In the genomic region with DNA sequence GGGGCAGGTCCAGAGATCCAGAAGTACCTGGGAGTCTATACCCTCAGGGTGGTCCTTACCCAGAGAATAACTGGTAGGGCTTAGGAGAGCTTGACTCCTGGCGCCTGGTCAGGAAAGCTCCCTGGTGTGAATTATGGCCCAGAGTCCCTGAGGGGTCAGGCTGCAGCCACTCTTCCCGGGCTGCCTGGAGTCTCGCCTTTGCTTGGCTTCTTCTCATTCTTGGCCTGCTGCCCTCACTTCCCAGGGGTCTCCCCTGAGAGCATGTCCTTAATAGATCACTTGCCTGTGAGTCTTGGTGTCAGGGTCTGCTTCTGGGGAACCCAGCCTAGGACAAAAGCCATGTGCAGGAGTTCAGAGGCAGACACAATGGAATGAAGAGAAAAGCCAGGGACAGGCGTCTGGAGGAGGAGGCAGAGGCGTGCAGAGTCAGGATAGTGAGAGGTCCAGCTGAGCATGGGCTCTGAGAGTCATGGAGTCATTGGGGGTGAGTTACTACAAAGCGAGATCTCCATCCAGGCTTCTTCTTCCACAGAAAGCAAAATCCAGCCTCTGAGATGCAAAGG, we compare ENCODE assay signal across 27 cellular contexts.
"Had no signal": no experiment of that assay in that cellular context is flagged by ENCODE, and none has a peak within 500 bp of the region (broad histone marks: within the 10 kb centered on the region; RNA-seq: fewer than 3 reads in every experiment).

No MANE protein-coding gene starts in this region.

- H2AFZ ChIP-seq: parathyroid adenoma had no signal

- H3K4me3 Mint-ChIP-seq: mesothelial cell of epicardium; naive thymus-derived CD4-positive, alpha-beta T cell; natural killer cell treated with Interleukin-12 subunit alpha and Interleukin-12 subunit beta and Interleukin-15 and Interleukin-18, amount 100 ng/mL, for 72 hours; neural crest cell; stimulated activated naive B cell treated with anti-CD40 and anti-IgM and Interleukin-4, amounts not matched to agents 10 μg/mL and 1 μg/mL and 100 μg/mL, for 72 hours; type B pancreatic cell had no signal

- H3K4me3 ChIP-seq: left lung, lung, psoas muscle, right atrium auricular region, spleen, stomach, testis, thyroid gland, uterus had no signal

- H3K9me3 Mint-ChIP-seq: mesothelial cell of epicardium; natural killer cell treated with Interleukin-12 subunit alpha and Interleukin-12 subunit beta and Interleukin-15 and Interleukin-18, amount 100 ng/mL, for 72 hours; type B pancreatic cell had no signal

- H3K27me3 ChIP-seq: neutrophil, right atrium auricular region, testis, thyroid gland, uterus had no signal

- DNase-seq: hippocampal formation; kidney glomerular epithelial cell; left cardiac atrium; left lung; mesendoderm; naive thymus-derived CD4-positive, alpha-beta T cell; occipital lobe; psoas muscle; small intestine; spleen; stimulated activated CD4-positive, alpha-beta T cell treated with anti-CD3 and anti-CD28 coated beads, Interleukin-4, amount 100 ng/mL, for 4 hours; stimulated activated naive B cell treated with anti-CD40 and anti-IgM and Interleukin-4, amounts not matched to agents 10 μg/mL and 1 μg/mL and 100 μg/mL, for 72 hours; stimulated activated naive CD8-positive, alpha-beta T cell treated with anti-CD3 and anti-CD28 coated beads, Interleukin-15, Interleukin-2, amounts not matched to agents 100 U/mL and 50 U/mL, for 24 hours; stomach; testis; thyroid gland; uterus had no signal

- H3K4me1 ChIP-seq: left lung, parathyroid adenoma, psoas muscle, right atrium auricular region, spleen, stomach, testis, uterus had no signal

- H3K9me3 ChIP-seq: left lung, neutrophil, psoas muscle, right atrium auricular region, spleen, stomach, testis, thyroid gland, uterus had no signal

- ATAC-seq: left cardiac atrium; left lung; naive thymus-derived CD4-positive, alpha-beta T cell; psoas muscle; sciatic nerve; stimulated activated naive B cell treated with anti-CD40 and anti-IgM and Interleukin-4, amounts not matched to agents 10 μg/mL and 1 μg/mL and 100 μg/mL, for 72 hours; stimulated activated naive CD8-positive, alpha-beta T cell treated with anti-CD3 and anti-CD28 coated beads, Interleukin-15, Interleukin-2, amounts not matched to agents 100 U/mL and 50 U/mL, for 24 hours had no signal

- H3K4me1 Mint-ChIP-seq: naive thymus-derived CD4-positive, alpha-beta T cell; stimulated activated naive B cell treated with anti-CD40 and anti-IgM and Interleukin-4, amounts not matched to agents 10 μg/mL and 1 μg/mL and 100 μg/mL, for 72 hours had no signal

- H3K9ac ChIP-seq: parathyroid adenoma had no signal

- H3K79me2 ChIP-seq: parathyroid adenoma had no signal

- H3K36me3 ChIP-seq: left lung, neutrophil, right atrium auricular region, spleen, stomach, thyroid gland, uterus had no signal

- H3K27ac ChIP-seq: left lung, neutrophil, parathyroid adenoma, psoas muscle, right atrium auricular region, spleen, stomach, testis, thyroid gland, uterus had no signal

- H3K27ac Mint-ChIP-seq: mesothelial cell of epicardium; naive thymus-derived CD4-positive, alpha-beta T cell; natural killer cell treated with Interleukin-12 subunit alpha and Interleukin-12 subunit beta and Interleukin-15 and Interleukin-18, amount 100 ng/mL, for 72 hours; stimulated activated naive B cell treated with anti-CD40 and anti-IgM and Interleukin-4, amounts not matched to agents 10 μg/mL and 1 μg/mL and 100 μg/mL, for 72 hours; type B pancreatic cell had no signal

- H3K36me3 Mint-ChIP-seq: mesothelial cell of epicardium; naive thymus-derived CD4-positive, alpha-beta T cell; natural killer cell treated with Interleukin-12 subunit alpha and Interleukin-12 subunit beta and Interleukin-15 and Interleukin-18, amount 100 ng/mL, for 72 hours; stimulated activated naive B cell treated with anti-CD40 and anti-IgM and Interleukin-4, amounts not matched to agents 10 μg/mL and 1 μg/mL and 100 μg/mL, for 72 hours; type B pancreatic cell had no signal

- FAIRE-seq: keratinocyte, small intestine had no signal
